ENCODE assay signal across 8 cellular contexts in genomic region chr10:128125416-128125943, GRCh38. TPM values are rescaled to one million over a fixed set of nuclear protein-coding genes. Genes with fewer than 3 reads are reported as not detected.
DNase-seq lines count a peak whose midpoint lies in the region; ATAC-seq and TF ChIP-seq lines count a peak whose summit lies in the region.

No MANE protein-coding gene starts in this region.

- no peaks in the 10 kb centered on the region for H3K36me3 ChIP-seq in left ventricle myocardium inferior

- H3K4me1 Mint-ChIP-seq in activated CD8-positive, alpha-beta memory T cell treated with anti-CD3 and anti-CD28 coated beads, Interleukin-2, amount 10 ng/mL, durations not matched to agents 7 days and 5 days = peaks cover 48% of the 10 kb centered on the region

- H3K27me3 ChIP-seq in left ventricle myocardium inferior (ENCODE audit: low read depth) = peaks cover 55% of the 10 kb centered on the region

- no peak for TF ChIP-seq CTCF in left ventricle myocardium inferior (IDR thresholded peaks at IDR 0.05; ENCODE audit: borderline replicate concordance)

- peak overlapping the region; percentile 93 for H3K27ac Mint-ChIP-seq in activated CD8-positive, alpha-beta memory T cell treated with anti-CD3 and anti-CD28 coated beads, Interleukin-2, amount 10 ng/mL, durations not matched to agents 7 days and 5 days

- DNase-seq in stimulated activated CD4-positive, alpha-beta T cell treated with anti-CD3 and anti-CD28 coated beads, Interleukin-15, amount 100 ng/mL, for 24 hours = peak; percentile 58
- DNase-seq in stimulated activated CD4-positive, alpha-beta T cell treated with anti-CD3 and anti-CD28 coated beads, Interleukin-4, amount 100 ng/mL, for 24 hours = no peak
- DNase-seq in activated CD8-positive, alpha-beta memory T cell treated with anti-CD3 and anti-CD28 coated beads, Interleukin-2, amount 10 ng/mL, durations not matched to agents 7 days and 5 days = no peak
- DNase-seq in left ventricle myocardium inferior = no peak
- no peak for DNase-seq in NCI-H510A (lab: John Stamatoyannopoulos, UW)
- no peak for DNase-seq in NCI-H1092 (lab: John Stamatoyannopoulos, UW)

- ATAC-seq in activated CD8-positive, alpha-beta memory T cell treated with anti-CD3 and anti-CD28 coated beads, Interleukin-2, amount 10 ng/mL, durations not matched to agents 7 days and 5 days = no peak
- ATAC-seq in GM19324 (IDR thresholded peaks at IDR 0.05; ENCODE audit: low FRiP score, unreplicated experiment) = no peak

- H3K4me3 ChIP-seq in left ventricle myocardium inferior = peak overlapping the region; percentile 75
- H3K4me3 ChIP-seq in skin epidermis = peak overlapping the region; percentile 52 to 84 (median 68)

- H3K4me1 ChIP-seq in left ventricle myocardium inferior = peaks cover 22% of the 10 kb centered on the region

- no peaks in the 10 kb centered on the region for H3K9me3 ChIP-seq in left ventricle myocardium inferior (replicated peaks)

- H3K36me3 Mint-ChIP-seq in activated CD8-positive, alpha-beta memory T cell treated with anti-CD3 and anti-CD28 coated beads, Interleukin-2, amount 10 ng/mL, durations not matched to agents 7 days and 5 days = peaks cover 48% of the 10 kb centered on the region

- CTCF ChIA-PET in activated CD8-positive, alpha-beta memory T cell treated with anti-CD3 and anti-CD28 coated beads, Interleukin-2, amount 10 ng/mL, durations not matched to agents 7 days and 5 days (lab: Charles Lee) = interaction anchor here (0.8 to 1.5 kb wide), 8 partner anchors 9 to 78 kb away, joined by 3 to 7 read pairs (median 4); no protein-coding TSS in a partner anchor

- peak overlapping the region; percentile 98 for H3K4me3 Mint-ChIP-seq in activated CD8-positive, alpha-beta memory T cell treated with anti-CD3 and anti-CD28 coated beads, Interleukin-2, amount 10 ng/mL, durations not matched to agents 7 days and 5 days

- intact Hi-C loops in left ventricle myocardium inferior (cut with micrococcal nuclease) = no loop called here

- H3K9me3 Mint-ChIP-seq in activated CD8-positive, alpha-beta memory T cell treated with anti-CD3 and anti-CD28 coated beads, Interleukin-2, amount 10 ng/mL, durations not matched to agents 7 days and 5 days (ENCODE audit: low read depth) = no peaks in the 10 kb centered on the region

- H3K27ac ChIP-seq in left ventricle myocardium inferior (replicated peaks) (no peak overlapping the region), skin epidermis (peak overlapping the region in 7 of 21 experiments; percentile 1 to 75 (median 46))

- H3K27me3 Mint-ChIP-seq in activated CD8-positive, alpha-beta memory T cell treated with anti-CD3 and anti-CD28 coated beads, Interleukin-2, amount 10 ng/mL, durations not matched to agents 7 days and 5 days = peaks cover 7% of the 10 kb centered on the region

RNA-seq across cellular contexts. Expression of gene MKI67, which starts 0.7 kb away (rescaled TPM):
- total RNA-seq in activated CD8-positive, alpha-beta memory T cell treated with anti-CD3 and anti-CD28 coated beads, Interleukin-2, amount 10 ng/mL, durations not matched to agents 7 days and 5 days = 100 to 1,000 TPM; 333 to 418 TPM
- 1.2 TPM for total RNA-seq in left ventricle myocardium inferior

Comparison
In these comparisons a context has a peak if more than half of its experiments do, and no peak if none do; other contexts are left out.
1. RNA of gene MKI67, which starts 0.7 kb away (total RNA-seq): 333 to 418 TPM in activated CD8-positive, alpha-beta memory T cell treated with anti-CD3 and anti-CD28 coated beads, Interleukin-2, amount 10 ng/mL, durations not matched to agents 7 days and 5 days; 1.2 TPM in left ventricle myocardium inferior (single experiment); every median in the first group is over 100 times any median in the second.